In the genomic region with DNA sequence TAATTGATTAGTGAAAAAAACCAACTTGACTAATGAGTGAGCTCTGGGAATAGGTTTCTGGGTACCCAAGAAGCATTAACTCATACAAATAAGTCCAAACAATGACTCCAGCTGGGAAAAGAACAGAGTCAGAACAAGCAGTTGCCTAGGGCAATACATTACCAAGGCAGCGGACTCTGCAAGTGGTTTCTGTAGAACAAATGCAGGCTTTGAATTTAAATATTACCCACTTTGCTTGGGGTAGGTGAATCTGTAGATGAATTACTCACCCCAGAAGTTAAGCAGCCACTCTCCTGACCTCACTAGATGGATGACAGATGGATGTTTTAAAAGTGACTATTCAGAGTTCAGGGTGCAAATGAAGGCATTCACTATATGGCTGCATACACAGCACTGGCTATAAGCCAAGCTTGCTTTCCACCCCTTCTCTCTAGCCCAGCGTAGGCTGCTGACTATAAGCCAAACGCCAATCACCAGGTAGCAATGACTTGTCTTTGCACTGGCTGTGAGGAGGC, we compare ENCODE assay signal across 1 cellular context.
TF ChIP-seq lines count a peak whose summit lies in the region.

No MANE protein-coding gene starts in this region.

TF ChIP-seq in GM12878, 131 proteins besides CTCF, POLR2A, EP300 and RAD21 (continued from another document):
- TF ChIP-seq, protein P1, sequence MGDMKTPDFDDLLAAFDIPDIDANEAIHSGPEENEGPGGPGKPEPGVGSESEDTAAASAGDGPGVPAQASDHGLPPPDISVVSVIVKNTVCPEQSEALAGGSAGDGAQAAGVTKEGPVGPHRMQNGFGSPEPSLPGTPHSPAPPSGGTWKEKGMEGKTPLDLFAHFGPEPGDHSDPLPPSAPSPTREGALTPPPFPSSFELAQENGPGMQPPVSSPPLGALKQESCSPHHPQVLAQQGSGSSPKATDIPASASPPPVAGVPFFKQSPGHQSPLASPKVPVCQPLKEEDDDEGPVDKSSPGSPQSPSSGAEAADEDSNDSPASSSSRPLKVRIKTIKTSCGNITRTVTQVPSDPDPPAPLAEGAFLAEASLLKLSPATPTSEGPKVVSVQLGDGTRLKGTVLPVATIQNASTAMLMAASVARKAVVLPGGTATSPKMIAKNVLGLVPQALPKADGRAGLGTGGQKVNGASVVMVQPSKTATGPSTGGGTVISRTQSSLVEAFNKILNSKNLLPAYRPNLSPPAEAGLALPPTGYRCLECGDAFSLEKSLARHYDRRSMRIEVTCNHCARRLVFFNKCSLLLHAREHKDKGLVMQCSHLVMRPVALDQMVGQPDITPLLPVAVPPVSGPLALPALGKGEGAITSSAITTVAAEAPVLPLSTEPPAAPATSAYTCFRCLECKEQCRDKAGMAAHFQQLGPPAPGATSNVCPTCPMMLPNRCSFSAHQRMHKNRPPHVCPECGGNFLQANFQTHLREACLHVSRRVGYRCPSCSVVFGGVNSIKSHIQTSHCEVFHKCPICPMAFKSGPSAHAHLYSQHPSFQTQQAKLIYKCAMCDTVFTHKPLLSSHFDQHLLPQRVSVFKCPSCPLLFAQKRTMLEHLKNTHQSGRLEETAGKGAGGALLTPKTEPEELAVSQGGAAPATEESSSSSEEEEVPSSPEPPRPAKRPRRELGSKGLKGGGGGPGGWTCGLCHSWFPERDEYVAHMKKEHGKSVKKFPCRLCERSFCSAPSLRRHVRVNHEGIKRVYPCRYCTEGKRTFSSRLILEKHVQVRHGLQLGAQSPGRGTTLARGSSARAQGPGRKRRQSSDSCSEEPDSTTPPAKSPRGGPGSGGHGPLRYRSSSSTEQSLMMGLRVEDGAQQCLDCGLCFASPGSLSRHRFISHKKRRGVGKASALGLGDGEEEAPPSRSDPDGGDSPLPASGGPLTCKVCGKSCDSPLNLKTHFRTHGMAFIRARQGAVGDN (IDR thresholded peaks at IDR 0.05), result no peak
- TF ChIP-seq SMARCA5 (IDR thresholded peaks at IDR 0.05) (no peak), RUNX3 (IDR thresholded peaks at IDR 0.05; ENCODE audit: low read length) (peak; percentile 17; the same call in 1 of the 2 replicates), SUZ12 (IDR thresholded peaks at IDR 0.05; ENCODE audit: unreplicated experiment) (no peak)
- TF ChIP-seq, protein P2, sequence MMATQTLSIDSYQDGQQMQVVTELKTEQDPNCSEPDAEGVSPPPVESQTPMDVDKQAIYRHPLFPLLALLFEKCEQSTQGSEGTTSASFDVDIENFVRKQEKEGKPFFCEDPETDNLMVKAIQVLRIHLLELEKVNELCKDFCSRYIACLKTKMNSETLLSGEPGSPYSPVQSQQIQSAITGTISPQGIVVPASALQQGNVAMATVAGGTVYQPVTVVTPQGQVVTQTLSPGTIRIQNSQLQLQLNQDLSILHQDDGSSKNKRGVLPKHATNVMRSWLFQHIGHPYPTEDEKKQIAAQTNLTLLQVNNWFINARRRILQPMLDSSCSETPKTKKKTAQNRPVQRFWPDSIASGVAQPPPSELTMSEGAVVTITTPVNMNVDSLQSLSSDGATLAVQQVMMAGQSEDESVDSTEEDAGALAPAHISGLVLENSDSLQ (IDR thresholded peaks at IDR 0.05), result peak; percentile 52
- TF ChIP-seq, protein P3, sequence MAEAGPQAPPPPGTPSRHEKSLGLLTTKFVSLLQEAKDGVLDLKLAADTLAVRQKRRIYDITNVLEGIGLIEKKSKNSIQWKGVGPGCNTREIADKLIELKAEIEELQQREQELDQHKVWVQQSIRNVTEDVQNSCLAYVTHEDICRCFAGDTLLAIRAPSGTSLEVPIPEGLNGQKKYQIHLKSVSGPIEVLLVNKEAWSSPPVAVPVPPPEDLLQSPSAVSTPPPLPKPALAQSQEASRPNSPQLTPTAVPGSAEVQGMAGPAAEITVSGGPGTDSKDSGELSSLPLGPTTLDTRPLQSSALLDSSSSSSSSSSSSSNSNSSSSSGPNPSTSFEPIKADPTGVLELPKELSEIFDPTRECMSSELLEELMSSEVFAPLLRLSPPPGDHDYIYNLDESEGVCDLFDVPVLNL (IDR thresholded peaks at IDR 0.05; ENCODE audit: low read depth, low read length), result no peak
